ENCODE assay signal across 28 cellular contexts in the genomic region with DNA sequence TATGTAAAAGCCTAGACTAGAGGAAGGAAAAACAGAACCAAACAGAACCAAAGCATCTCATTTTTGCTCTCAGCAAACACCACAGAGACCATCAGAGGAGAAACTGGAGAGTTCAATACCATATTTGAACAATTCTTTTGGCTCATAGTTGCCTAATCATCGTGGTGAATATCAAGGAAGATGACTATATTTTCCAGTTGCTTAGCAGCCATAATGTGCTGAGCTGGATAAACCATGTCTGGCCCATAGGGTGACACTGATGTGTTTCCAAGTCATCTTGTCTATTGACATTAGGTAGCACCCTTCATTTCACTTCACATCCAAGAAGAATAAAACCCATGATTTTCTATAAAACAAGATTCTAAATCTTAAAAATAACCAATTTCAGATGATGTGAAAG. TPM values are rescaled to one million over a fixed set of nuclear protein-coding genes. Genes with fewer than 3 reads are reported as not detected.
"Had no signal": no experiment of that assay in that cellular context is flagged by ENCODE, and none has a peak within 500 bp of the region (broad histone marks: within the 10 kb centered on the region; RNA-seq: fewer than 3 reads in every experiment).

No MANE protein-coding gene starts in this region.

- H3K4me2 ChIP-seq: hepatocyte, neural progenitor cell, smooth muscle cell had no signal

- H3K27ac ChIP-seq: coronary artery, gastrocnemius medialis, heart left ventricle, hepatocyte, left lung, neural progenitor cell, parathyroid adenoma, suprapubic skin, transverse colon, upper lobe of right lung, uterus had no signal

- H3K4me3 ChIP-seq: coronary artery, gastrocnemius medialis, heart left ventricle, hepatocyte, left lung, neural progenitor cell, smooth muscle cell, suprapubic skin, transverse colon, upper lobe of right lung, uterus had no signal

- DNase-seq: dermis blood vessel endothelial cell; effector memory CD4-positive, alpha-beta T cell; gastrocnemius medialis; heart left ventricle; left cardiac atrium; left lung; mesendoderm; midbrain; naive thymus-derived CD4-positive, alpha-beta T cell; stimulated activated CD4-positive, alpha-beta T cell treated with anti-CD3 and anti-CD28 coated beads, Interleukin-12 subunit alpha, Interleukin-12 subunit beta, amount 100 ng/mL, for 4 hours; stimulated activated CD4-positive, alpha-beta T cell treated with anti-CD3 and anti-CD28 coated beads, Interleukin-1b, Interleukin-23, amount 100 ng/mL, for 48 hours; stimulated activated CD4-positive, alpha-beta T cell treated with anti-CD3 and anti-CD28 coated beads, Interleukin-4, amount 100 ng/mL, for 1 hour; stimulated activated CD8-positive, alpha-beta memory T cell treated with anti-CD3 and anti-CD28 coated beads, Interleukin-4, amount 100 ng/mL, for 48 hours; stimulated activated naive CD4-positive, alpha-beta T cell; stimulated activated naive CD8-positive, alpha-beta T cell treated with anti-CD3 and anti-CD28 coated beads, Interleukin-15, amount 100 ng/mL, for 72 hours; transverse colon; upper lobe of right lung; uterus had no signal

- H2AFZ ChIP-seq: hepatocyte, neural progenitor cell, parathyroid adenoma had no signal

- H3K79me2 ChIP-seq: hepatocyte, parathyroid adenoma had no signal

- H3K27me3 ChIP-seq: heart left ventricle, hepatocyte, left lung, neural progenitor cell, suprapubic skin, transverse colon, upper lobe of right lung, uterus had no signal

- H3K9me3 ChIP-seq: gastrocnemius medialis, heart left ventricle, left lung, suprapubic skin, transverse colon, upper lobe of right lung, uterus had no signal

- H3K9ac ChIP-seq: neural progenitor cell, parathyroid adenoma had no signal

- ATAC-seq: gastrocnemius medialis; heart left ventricle; left cardiac atrium; left lung; naive thymus-derived CD4-positive, alpha-beta T cell; sciatic nerve; stimulated activated naive CD8-positive, alpha-beta T cell treated with anti-CD3 and anti-CD28 coated beads, Interleukin-15, amount 100 ng/mL, for 72 hours; upper lobe of right lung had no signal

- H3K27ac Mint-ChIP-seq: nephron; neural progenitor cell; progenitor cell of endocrine pancreas; stimulated activated naive CD8-positive, alpha-beta T cell treated with anti-CD3 and anti-CD28 coated beads, Interleukin-15, amount 100 ng/mL, for 72 hours had no signal

- H3K36me3 ChIP-seq: gastrocnemius medialis, heart left ventricle, left lung, neural progenitor cell, suprapubic skin, transverse colon, upper lobe of right lung, uterus had no signal

- H3K27me3 Mint-ChIP-seq: naive thymus-derived CD4-positive, alpha-beta T cell; progenitor cell of endocrine pancreas; stimulated activated naive CD8-positive, alpha-beta T cell treated with anti-CD3 and anti-CD28 coated beads, Interleukin-15, amount 100 ng/mL, for 72 hours had no signal

- H3K9me3 Mint-ChIP-seq: naive thymus-derived CD4-positive, alpha-beta T cell; nephron; neural progenitor cell; stimulated activated naive CD8-positive, alpha-beta T cell treated with anti-CD3 and anti-CD28 coated beads, Interleukin-15, amount 100 ng/mL, for 72 hours had no signal

- H3K4me1 ChIP-seq: gastrocnemius medialis, left lung, parathyroid adenoma, upper lobe of right lung, uterus had no signal

- H3K4me3 Mint-ChIP-seq: naive thymus-derived CD4-positive, alpha-beta T cell; nephron; neural progenitor cell; stimulated activated naive CD8-positive, alpha-beta T cell treated with anti-CD3 and anti-CD28 coated beads, Interleukin-15, amount 100 ng/mL, for 72 hours had no signal

RNA-seq across cellular contexts. Expression of gene TMEM169, which starts 21.5 kb away (rescaled TPM):
- total RNA-seq: gastrocnemius medialis had no signal
- polyA plus RNA-seq: endothelial cell of umbilical vein had no signal
